Comparison of ENCODE assay signal across 2 cellular contexts in the genomic region with DNA sequence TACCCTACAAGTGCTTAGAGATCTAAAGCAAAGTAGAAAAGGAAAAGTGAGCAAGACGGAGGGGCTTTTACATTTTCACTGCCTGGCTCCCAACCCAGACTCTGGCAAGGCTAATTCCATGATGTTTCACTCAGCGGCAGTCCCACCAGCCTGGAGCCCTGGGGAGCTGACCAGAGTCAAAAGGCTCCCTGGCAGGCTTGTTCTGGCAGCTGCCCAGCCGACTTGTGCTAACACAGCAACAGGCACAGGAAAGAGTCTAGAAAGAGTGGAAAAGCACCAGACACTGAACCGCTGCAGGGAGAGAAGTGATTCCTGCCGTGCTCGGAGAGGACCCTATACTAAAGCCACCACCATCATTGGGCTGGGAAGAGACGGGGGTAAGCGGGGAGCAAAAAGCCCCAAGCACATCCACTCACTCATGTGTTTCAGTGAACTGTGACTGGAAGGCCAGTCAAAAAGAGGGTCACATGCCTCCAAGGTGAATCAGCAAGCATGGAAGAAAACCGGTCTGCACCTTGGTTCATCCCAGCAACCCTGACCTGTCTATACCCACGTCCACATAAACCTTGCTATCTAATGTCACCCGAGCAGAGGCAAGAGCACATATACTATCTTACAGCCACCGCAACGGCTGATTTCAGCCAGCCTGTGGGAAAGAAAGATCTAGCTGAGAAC.
TF ChIP-seq lines count a peak whose summit lies in the region.

No MANE protein-coding gene starts in this region.

TF ChIP-seq in liver, 16 proteins besides CTCF, POLR2A, EP300 and RAD21:
- TF ChIP-seq, protein P1, sequence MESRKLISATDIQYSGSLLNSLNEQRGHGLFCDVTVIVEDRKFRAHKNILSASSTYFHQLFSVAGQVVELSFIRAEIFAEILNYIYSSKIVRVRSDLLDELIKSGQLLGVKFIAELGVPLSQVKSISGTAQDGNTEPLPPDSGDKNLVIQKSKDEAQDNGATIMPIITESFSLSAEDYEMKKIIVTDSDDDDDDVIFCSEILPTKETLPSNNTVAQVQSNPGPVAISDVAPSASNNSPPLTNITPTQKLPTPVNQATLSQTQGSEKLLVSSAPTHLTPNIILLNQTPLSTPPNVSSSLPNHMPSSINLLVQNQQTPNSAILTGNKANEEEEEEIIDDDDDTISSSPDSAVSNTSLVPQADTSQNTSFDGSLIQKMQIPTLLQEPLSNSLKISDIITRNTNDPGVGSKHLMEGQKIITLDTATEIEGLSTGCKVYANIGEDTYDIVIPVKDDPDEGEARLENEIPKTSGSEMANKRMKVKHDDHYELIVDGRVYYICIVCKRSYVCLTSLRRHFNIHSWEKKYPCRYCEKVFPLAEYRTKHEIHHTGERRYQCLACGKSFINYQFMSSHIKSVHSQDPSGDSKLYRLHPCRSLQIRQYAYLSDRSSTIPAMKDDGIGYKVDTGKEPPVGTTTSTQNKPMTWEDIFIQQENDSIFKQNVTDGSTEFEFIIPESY (IDR thresholded peaks at IDR 0.05) = no peak
- no peak for TF ChIP-seq TAF1 (conservative IDR thresholded peaks at IDR 0.05)
- no peak for TF ChIP-seq YY1 (IDR thresholded peaks at IDR 0.05)
- no peak for TF ChIP-seq HNF4A (conservative IDR thresholded peaks at IDR 0.05)
- TF ChIP-seq SP1 (IDR thresholded peaks at IDR 0.05) = no peak
- no peak for TF ChIP-seq FOXA1 (IDR thresholded peaks at IDR 0.05)
- TF ChIP-seq, protein P2, sequence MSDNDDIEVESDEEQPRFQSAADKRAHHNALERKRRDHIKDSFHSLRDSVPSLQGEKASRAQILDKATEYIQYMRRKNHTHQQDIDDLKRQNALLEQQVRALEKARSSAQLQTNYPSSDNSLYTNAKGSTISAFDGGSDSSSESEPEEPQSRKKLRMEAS (IDR thresholded peaks at IDR 0.05) = no peak
- TF ChIP-seq, protein P3, sequence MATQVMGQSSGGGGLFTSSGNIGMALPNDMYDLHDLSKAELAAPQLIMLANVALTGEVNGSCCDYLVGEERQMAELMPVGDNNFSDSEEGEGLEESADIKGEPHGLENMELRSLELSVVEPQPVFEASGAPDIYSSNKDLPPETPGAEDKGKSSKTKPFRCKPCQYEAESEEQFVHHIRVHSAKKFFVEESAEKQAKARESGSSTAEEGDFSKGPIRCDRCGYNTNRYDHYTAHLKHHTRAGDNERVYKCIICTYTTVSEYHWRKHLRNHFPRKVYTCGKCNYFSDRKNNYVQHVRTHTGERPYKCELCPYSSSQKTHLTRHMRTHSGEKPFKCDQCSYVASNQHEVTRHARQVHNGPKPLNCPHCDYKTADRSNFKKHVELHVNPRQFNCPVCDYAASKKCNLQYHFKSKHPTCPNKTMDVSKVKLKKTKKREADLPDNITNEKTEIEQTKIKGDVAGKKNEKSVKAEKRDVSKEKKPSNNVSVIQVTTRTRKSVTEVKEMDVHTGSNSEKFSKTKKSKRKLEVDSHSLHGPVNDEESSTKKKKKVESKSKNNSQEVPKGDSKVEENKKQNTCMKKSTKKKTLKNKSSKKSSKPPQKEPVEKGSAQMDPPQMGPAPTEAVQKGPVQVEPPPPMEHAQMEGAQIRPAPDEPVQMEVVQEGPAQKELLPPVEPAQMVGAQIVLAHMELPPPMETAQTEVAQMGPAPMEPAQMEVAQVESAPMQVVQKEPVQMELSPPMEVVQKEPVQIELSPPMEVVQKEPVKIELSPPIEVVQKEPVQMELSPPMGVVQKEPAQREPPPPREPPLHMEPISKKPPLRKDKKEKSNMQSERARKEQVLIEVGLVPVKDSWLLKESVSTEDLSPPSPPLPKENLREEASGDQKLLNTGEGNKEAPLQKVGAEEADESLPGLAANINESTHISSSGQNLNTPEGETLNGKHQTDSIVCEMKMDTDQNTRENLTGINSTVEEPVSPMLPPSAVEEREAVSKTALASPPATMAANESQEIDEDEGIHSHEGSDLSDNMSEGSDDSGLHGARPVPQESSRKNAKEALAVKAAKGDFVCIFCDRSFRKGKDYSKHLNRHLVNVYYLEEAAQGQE (IDR thresholded peaks at IDR 0.05) = no peak
- TF ChIP-seq, protein P4, sequence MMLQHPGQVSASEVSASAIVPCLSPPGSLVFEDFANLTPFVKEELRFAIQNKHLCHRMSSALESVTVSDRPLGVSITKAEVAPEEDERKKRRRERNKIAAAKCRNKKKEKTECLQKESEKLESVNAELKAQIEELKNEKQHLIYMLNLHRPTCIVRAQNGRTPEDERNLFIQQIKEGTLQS (IDR thresholded peaks at IDR 0.05) = no peak
- TF ChIP-seq RXRA (IDR thresholded peaks at IDR 0.05) = no peak
- TF ChIP-seq FOXA2 (IDR thresholded peaks at IDR 0.05) = no peak
- TF ChIP-seq JUND (IDR thresholded peaks at IDR 0.05) = no peak
- TF ChIP-seq GABPA (IDR thresholded peaks at IDR 0.05 in 1 of 2, conservative IDR thresholded peaks at IDR 0.05 in 1 of 2) = no peak
- TF ChIP-seq HNF4G (IDR thresholded peaks at IDR 0.05) = no peak
- TF ChIP-seq NR2F2 (IDR thresholded peaks at IDR 0.05) = no peak
- TF ChIP-seq EGR1 (IDR thresholded peaks at IDR 0.05; ENCODE audit: low read depth in 2 of 2) = no peak
TF ChIP-seq in liver: peak in this region for 0.

TF ChIP-seq in HepG2, 621 proteins besides CTCF, POLR2A, EP300 and RAD21:
- TF ChIP-seq ZNF496 (CRISPR knock-in tag; IDR thresholded peaks at IDR 0.05; ENCODE audit: insufficient replicate concordance) (no peak), KDM5A (IDR thresholded peaks at IDR 0.05; ENCODE audit: borderline replicate concordance, low read length) (no peak), MAZ (IDR thresholded peaks at IDR 0.05; ENCODE audit: borderline replicate concordance, low read depth, low read length) (no peak), MAZ (CRISPR knock-in tag; IDR thresholded peaks at IDR 0.05; ENCODE audit: low read depth) (no peak), NCOR1 (IDR thresholded peaks at IDR 0.05; ENCODE audit: borderline replicate concordance, low read length) (no peak), ZNF768 (CRISPR knock-in tag; IDR thresholded peaks at IDR 0.05) (no peak), ELF1 (CRISPR knock-in tag; IDR thresholded peaks at IDR 0.05) (no peak), ZNF782 (CRISPR knock-in tag; IDR thresholded peaks at IDR 0.05; ENCODE audit: borderline replicate concordance) (no peak), MTA1 (CRISPR knock-in tag; IDR thresholded peaks at IDR 0.05; ENCODE audit: borderline replicate concordance) (no peak), ZNF253 (CRISPR knock-in tag; IDR thresholded peaks at IDR 0.05; ENCODE audit: borderline replicate concordance) (no peak), MEIS1 (CRISPR knock-in tag; IDR thresholded peaks at IDR 0.05; ENCODE audit: borderline replicate concordance) (no peak), TAF1 (CRISPR knock-in tag; IDR thresholded peaks at IDR 0.05) (no peak), ZNF367 (CRISPR knock-in tag; IDR thresholded peaks at IDR 0.05; ENCODE audit: borderline replicate concordance) (no peak), ZNF879 (CRISPR knock-in tag; IDR thresholded peaks at IDR 0.05) (no peak)
- TF ChIP-seq, protein P5, sequence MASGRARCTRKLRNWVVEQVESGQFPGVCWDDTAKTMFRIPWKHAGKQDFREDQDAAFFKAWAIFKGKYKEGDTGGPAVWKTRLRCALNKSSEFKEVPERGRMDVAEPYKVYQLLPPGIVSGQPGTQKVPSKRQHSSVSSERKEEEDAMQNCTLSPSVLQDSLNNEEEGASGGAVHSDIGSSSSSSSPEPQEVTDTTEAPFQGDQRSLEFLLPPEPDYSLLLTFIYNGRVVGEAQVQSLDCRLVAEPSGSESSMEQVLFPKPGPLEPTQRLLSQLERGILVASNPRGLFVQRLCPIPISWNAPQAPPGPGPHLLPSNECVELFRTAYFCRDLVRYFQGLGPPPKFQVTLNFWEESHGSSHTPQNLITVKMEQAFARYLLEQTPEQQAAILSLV (CRISPR knock-in tag; IDR thresholded peaks at IDR 0.05; ENCODE audit: borderline replicate concordance) = no peak
- TF ChIP-seq, protein P6, sequence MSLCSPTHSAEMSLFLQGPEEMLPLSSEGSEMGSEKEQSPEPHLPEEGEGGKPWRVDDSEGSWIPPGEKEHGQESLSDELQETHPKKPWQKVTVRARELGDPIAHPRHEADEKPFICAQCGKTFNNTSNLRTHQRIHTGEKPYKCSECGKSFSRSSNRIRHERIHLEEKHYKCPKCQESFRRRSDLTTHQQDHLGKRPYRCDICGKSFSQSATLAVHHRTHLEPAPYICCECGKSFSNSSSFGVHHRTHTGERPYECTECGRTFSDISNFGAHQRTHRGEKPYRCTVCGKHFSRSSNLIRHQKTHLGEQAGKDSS (CRISPR knock-in tag; IDR thresholded peaks at IDR 0.05; ENCODE audit: borderline replicate concordance, low read depth) = no peak
- TF ChIP-seq, protein P7, sequence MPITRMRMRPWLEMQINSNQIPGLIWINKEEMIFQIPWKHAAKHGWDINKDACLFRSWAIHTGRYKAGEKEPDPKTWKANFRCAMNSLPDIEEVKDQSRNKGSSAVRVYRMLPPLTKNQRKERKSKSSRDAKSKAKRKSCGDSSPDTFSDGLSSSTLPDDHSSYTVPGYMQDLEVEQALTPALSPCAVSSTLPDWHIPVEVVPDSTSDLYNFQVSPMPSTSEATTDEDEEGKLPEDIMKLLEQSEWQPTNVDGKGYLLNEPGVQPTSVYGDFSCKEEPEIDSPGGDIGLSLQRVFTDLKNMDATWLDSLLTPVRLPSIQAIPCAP (CRISPR knock-in tag; IDR thresholded peaks at IDR 0.05; ENCODE audit: low read depth) = no peak
- TF ChIP-seq, protein P8, sequence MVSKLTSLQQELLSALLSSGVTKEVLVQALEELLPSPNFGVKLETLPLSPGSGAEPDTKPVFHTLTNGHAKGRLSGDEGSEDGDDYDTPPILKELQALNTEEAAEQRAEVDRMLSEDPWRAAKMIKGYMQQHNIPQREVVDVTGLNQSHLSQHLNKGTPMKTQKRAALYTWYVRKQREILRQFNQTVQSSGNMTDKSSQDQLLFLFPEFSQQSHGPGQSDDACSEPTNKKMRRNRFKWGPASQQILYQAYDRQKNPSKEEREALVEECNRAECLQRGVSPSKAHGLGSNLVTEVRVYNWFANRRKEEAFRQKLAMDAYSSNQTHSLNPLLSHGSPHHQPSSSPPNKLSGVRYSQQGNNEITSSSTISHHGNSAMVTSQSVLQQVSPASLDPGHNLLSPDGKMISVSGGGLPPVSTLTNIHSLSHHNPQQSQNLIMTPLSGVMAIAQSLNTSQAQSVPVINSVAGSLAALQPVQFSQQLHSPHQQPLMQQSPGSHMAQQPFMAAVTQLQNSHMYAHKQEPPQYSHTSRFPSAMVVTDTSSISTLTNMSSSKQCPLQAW (CRISPR knock-in tag; IDR thresholded peaks at IDR 0.05) = no peak
